ENCODE assay signal across 8 cellular contexts in genomic region chr14:65170768-65171251, GRCh38.
A peak's percentile ranks its signal among the peaks of the same experiment; 100 is the strongest.
DNase-seq lines count a peak whose midpoint lies in the region; ATAC-seq and TF ChIP-seq lines count a peak whose summit lies in the region.

No MANE protein-coding gene starts in this region.

- H4K91ac ChIP-seq in IMR-90 (ENCODE audit: insufficient read depth, low read depth, low read length) (no peak overlapping the region), mesenchymal stem cell (ENCODE audit: low read length) (no peak overlapping the region)

- H2BK5ac ChIP-seq in IMR-90 (ENCODE audit: low read depth, low read length, poor library complexity, severe bottlenecking) (no peak overlapping the region), mesenchymal stem cell (ENCODE audit: low read depth, low read length, poor library complexity, severe bottlenecking) (no peak overlapping the region)

- H3K4ac ChIP-seq in IMR-90 (ENCODE audit: low read depth, low read length) (peak overlapping the region; percentile 77), mesenchymal stem cell (ENCODE audit: low read depth in 1 of 2, low read length in 2 of 2) (no peak overlapping the region)

- H3K79me1 ChIP-seq in IMR-90 (ENCODE audit: low read depth in 1 of 2, low read length in 2 of 2) (no peaks in the 10 kb centered on the region), mesenchymal stem cell (replicated peaks; ENCODE audit: low read length, poor library complexity, severe bottlenecking) (no peaks in the 10 kb centered on the region)

- peak; percentile 33; the same call in 1 of the 2 replicates for TF ChIP-seq RAD21 in IMR-90 (IDR thresholded peaks at IDR 0.05; ENCODE audit: low read length)

- TF ChIP-seq CTCF in GM06990 (IDR thresholded peaks at IDR 0.05; ENCODE audit: insufficient read depth, low read length, poor library complexity, severe bottlenecking): peak; percentile 42
- peak; percentile 39 for TF ChIP-seq CTCF in IMR-90 (conservative IDR thresholded peaks at IDR 0.05; ENCODE audit: low read depth, low read length)

- CTCF ChIA-PET in IMR-90 (lab: Yijun Ruan, JAX): interaction anchor here (0.5 to 1.4 kb wide), 3 partner anchors 241 to 244 kb away, joined by 4 to 7 read pairs (median 5); partner anchors contain the start of gene FUT8

- H4K8ac ChIP-seq in IMR-90 (ENCODE audit: low read depth in 2 of 2, low read length in 2 of 2): peak overlapping the region in 1 of 2 experiments; percentile 65; a peak in 2 of 4 replicates
- H4K8ac ChIP-seq in mesenchymal stem cell (ENCODE audit: low read length): peak overlapping the region; percentile 9

- H3K23ac ChIP-seq in IMR-90 (ENCODE audit: low read depth, low read length): peak overlapping the region; percentile 65
- peak overlapping the region in 1 of 2 experiments; percentile 26 for H3K23ac ChIP-seq in mesenchymal stem cell (ENCODE audit: low read length in 2 of 2)

- H3K18ac ChIP-seq in IMR-90 (ENCODE audit: low read depth, low read length) (0 out of 2 replicates have a peak overlapping the region, but pooled peaks have one; percentile 23), mesenchymal stem cell (ENCODE audit: low read depth in 1 of 2, low read length in 2 of 2) (peak overlapping the region in 1 of 2 experiments; percentile 55)

- H2AK5ac ChIP-seq in IMR-90 (ENCODE audit: low read depth, low read length) (no peak overlapping the region), mesenchymal stem cell (ENCODE audit: low read length, severe bottlenecking) (no peak overlapping the region)

- H3K9ac ChIP-seq in IMR-90 (ENCODE audit: low read depth, low read length) (peak overlapping the region; percentile 27; the same call in 1 of the 2 replicates), mesenchymal stem cell (ENCODE audit: low read length) (peak overlapping the region; percentile 88)

- H2BK15ac ChIP-seq in IMR-90 (ENCODE audit: low read depth, low read length) (no peak overlapping the region; the same call in 2 of the 3 replicates), mesenchymal stem cell (ENCODE audit: low read depth, poor library complexity, severe bottlenecking) (no peak overlapping the region)

- peaks cover 13% of the 10 kb centered on the region; the same call in 1 of the 2 replicates for H3K9me1 ChIP-seq in IMR-90 (ENCODE audit: insufficient read depth, low read length)

- DNase-seq in GM06990 (ENCODE audit: extremely low read depth, insufficient read length): peak; percentile 62
- DNase-seq in IMR-90: peak; percentile 81
- peak; percentile 33 to 38 for DNase-seq in activated CD4-positive, alpha-beta T cell treated with anti-CD3 and anti-CD28 coated beads for 4 hours
- peak; percentile 69 for DNase-seq in dedifferentiated amniotic fluid mesenchymal stem cell (ENCODE audit: extremely low spot score)
- peak; percentile 80 for DNase-seq in mesenchymal stem cell
- DNase-seq in stimulated activated CD8-positive, alpha-beta memory T cell treated with anti-CD3 and anti-CD28 coated beads, Interleukin-7, amount 100 ng/mL, for 48 hours (ENCODE audit: extremely low read depth in 1 of 2, low read depth in 1 of 2): peak; percentile 19 to 26
- no peak for DNase-seq in DMS79 (lab: John Stamatoyannopoulos, UW)

- H3K4me1 ChIP-seq in IMR-90 (ENCODE audit: control insufficient read depth, insufficient read depth, low read length) (peaks cover 11% of the 10 kb centered on the region), mesenchymal stem cell (ENCODE audit: control insufficient read depth, insufficient read depth, low read depth, low read length) (peaks cover 14% of the 10 kb centered on the region)

- H3K27ac ChIP-seq in IMR-90 (ENCODE audit: insufficient read depth, low read length): no peak overlapping the region
- no peak overlapping the region for H3K27ac ChIP-seq in mesenchymal stem cell (ENCODE audit: low read length, poor library complexity, severe bottlenecking)

- no peaks in the 10 kb centered on the region for H3K9me3 ChIP-seq in IMR-90 (ENCODE audit: control insufficient read depth, insufficient read depth, low read length)
- no peaks in the 10 kb centered on the region for H3K9me3 ChIP-seq in mesenchymal stem cell (ENCODE audit: control insufficient read depth, low read length)

- no peak overlapping the region for H3K56ac ChIP-seq in IMR-90 (ENCODE audit: extremely low read depth, insufficient read depth, low read length)

- H3K4me3 ChIP-seq in GM06990 (replicated peaks; ENCODE audit: low read depth, low read length) (peak overlapping the region; percentile 44), IMR-90 (ENCODE audit: insufficient read depth, low read depth, low read length) (peak overlapping the region; percentile 33), mesenchymal stem cell (ENCODE audit: insufficient read depth in 1 of 2, low read depth in 1 of 2, low read length in 2 of 2) (peak overlapping the region; percentile 30 to 71)

- dilution Hi-C loops in IMR-90 (cut with HindIII; ENCODE audit: low sequenced_read_pairs, unreplicated experiment): no loop called here

- H3K27me3 ChIP-seq in GM06990 (replicated peaks; ENCODE audit: control insufficient read depth, insufficient read depth, low read length): no peaks in the 10 kb centered on the region
- no peaks in the 10 kb centered on the region for H3K27me3 ChIP-seq in IMR-90 (ENCODE audit: control insufficient read depth, insufficient read depth, low read length)
- H3K27me3 ChIP-seq in mesenchymal stem cell (ENCODE audit: control insufficient read depth in 1 of 2, insufficient read depth in 1 of 2, low read length in 2 of 2): no peaks in the 10 kb centered on the region

- peak; percentile 66 for ATAC-seq in IMR-90 (ENCODE audit: low read depth)
- ATAC-seq in HG03108 (IDR thresholded peaks at IDR 0.05; ENCODE audit: unreplicated experiment): no peak

- no CpG with 5 or more reads among the region's 15 CpGs for WGBS in IMR-90 (ENCODE audit: extremely low coverage in 2 of 2, insufficient read length in 1 of 2), 2 experiments
- WGBS in mesenchymal stem cell: 48% methylated on average over 14 of the region's 15 CpGs

- peak overlapping the region in 1 of 2 experiments; percentile 49 for H2BK12ac ChIP-seq in mesenchymal stem cell (ENCODE audit: low read length in 2 of 2)

- no peak for TF ChIP-seq POLR2A in IMR-90 (IDR thresholded peaks at IDR 0.05; ENCODE audit: low read depth, low read length)

- H2BK20ac ChIP-seq in IMR-90 (ENCODE audit: low read depth, low read length): peak overlapping the region; percentile 43

- in situ Hi-C loops in IMR-90 (cut with MboI; ENCODE audit: low sequenced_read_pairs): loop anchor here (25.0 kb wide), 2 partner anchors 441 to 891 kb away; no protein-coding TSS in a partner anchor

- H2AK9ac ChIP-seq in IMR-90 (replicated peaks; ENCODE audit: low read depth, low read length, poor library complexity): no peak overlapping the region

- H2AFZ ChIP-seq in IMR-90 (replicated peaks; ENCODE audit: low read length, poor library complexity): peak overlapping the region; percentile 81
- H2AFZ ChIP-seq in mesenchymal stem cell (ENCODE audit: low read depth, low read length): peak overlapping the region; percentile 23

- POLR2A ChIA-PET in IMR-90 (lab: Charles Lee; ENCODE audit: unreplicated experiment): no interaction called here

- H3K14ac ChIP-seq in IMR-90 (replicated peaks; ENCODE audit: low read depth, low read length) (peak overlapping the region; percentile 81), mesenchymal stem cell (ENCODE audit: low read length in 2 of 2) (peak overlapping the region in 1 of 2 experiments; percentile 72)

- H3K4me2 ChIP-seq in IMR-90 (ENCODE audit: low read depth, low read length) (peak overlapping the region; percentile 86), mesenchymal stem cell (ENCODE audit: low read length, poor library complexity, severe bottlenecking) (peak overlapping the region; percentile 81)

- H2BK120ac ChIP-seq in IMR-90 (ENCODE audit: low read depth, low read length) (peak overlapping the region; percentile 36), mesenchymal stem cell (ENCODE audit: low read depth, low read length) (no peak overlapping the region)

- peak overlapping the region; percentile 26; the same call in 1 of the 2 replicates for H4K5ac ChIP-seq in IMR-90 (ENCODE audit: low read depth, low read length)

- no peaks in the 10 kb centered on the region for H4K20me1 ChIP-seq in IMR-90 (ENCODE audit: insufficient read depth, low read length)

- H3K36me3 ChIP-seq in GM06990 (ENCODE audit: control insufficient read depth, insufficient read depth, low read length) (no peaks in the 10 kb centered on the region), IMR-90 (ENCODE audit: control insufficient read depth, insufficient read depth, low read length) (no peaks in the 10 kb centered on the region), mesenchymal stem cell (ENCODE audit: control insufficient read depth in 1 of 2, insufficient read depth in 2 of 2, low read depth in 1 of 2, low read length in 2 of 2) (no peaks in the 10 kb centered on the region)

- intact Hi-C loops in IMR-90 (cut with micrococcal nuclease): loop anchor here (5.0 kb wide), 1 partner anchor 36 kb away; no protein-coding TSS in a partner anchor

- BruUV-seq in IMR-90 (replicated peaks; lab: Mats Ljungman, UMichigan): no TSS peak

TF ChIP-seq in IMR-90, 13 proteins besides CTCF, POLR2A, EP300 and RAD21:
- TF ChIP-seq MAZ (IDR thresholded peaks at IDR 0.05; ENCODE audit: borderline replicate concordance, low read depth, low read length) (peak; percentile 31; the same call in 1 of the 2 replicates), SMC3 (IDR thresholded peaks at IDR 0.05; ENCODE audit: low read depth, low read length) (peak; percentile 32; the same call in 1 of the 2 replicates), BHLHE40 (IDR thresholded peaks at IDR 0.05; ENCODE audit: low read depth, low read length) (no peak)
TF ChIP-seq in IMR-90: peak in this region for 2.
